Comparison of ENCODE assay signal across 1 cellular context in the genomic region with DNA sequence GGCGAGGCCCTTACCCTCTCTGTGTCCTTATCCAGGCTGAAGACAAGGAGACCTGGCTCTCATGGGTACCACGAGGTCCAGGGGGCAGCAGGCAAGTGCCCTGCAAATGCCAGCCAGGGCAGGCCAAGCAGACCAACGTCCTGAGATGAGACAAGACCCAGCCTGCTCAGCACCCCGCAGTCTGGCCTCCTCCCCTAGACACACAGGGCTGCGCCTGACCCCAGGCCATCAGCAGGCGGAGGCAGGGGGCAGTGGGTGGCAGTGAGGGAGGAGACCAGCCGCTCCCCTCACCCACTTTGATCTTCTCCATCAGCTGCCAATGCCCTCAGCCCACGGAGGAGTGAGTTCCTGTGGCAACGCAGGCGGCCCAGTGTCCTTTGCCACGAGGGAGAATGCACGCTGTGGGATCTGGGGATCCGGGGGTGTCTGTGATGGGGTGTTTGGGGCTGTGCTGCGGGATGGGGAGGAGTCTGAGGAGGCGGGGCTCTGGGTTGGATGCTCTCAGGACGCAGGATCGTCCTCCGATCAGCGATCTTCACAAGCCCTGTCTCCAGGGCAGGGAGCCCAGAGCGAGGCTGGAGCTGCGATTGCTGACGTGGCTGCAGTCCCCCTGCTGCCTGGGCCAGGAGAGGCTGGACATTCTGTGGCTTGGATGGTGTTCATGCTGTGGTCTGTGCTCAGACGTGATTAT.
TF ChIP-seq lines count a peak whose summit lies in the region.

No MANE protein-coding gene starts in this region.

TF ChIP-seq in K562, 482 proteins besides CTCF, POLR2A, EP300 and RAD21 (continues in another document):
- 0 out of 2 replicates have a peak, but pooled peaks have one; percentile 34 for TF ChIP-seq PHF8 (IDR thresholded peaks at IDR 0.05; ENCODE audit: borderline replicate concordance, low read length)
- TF ChIP-seq NFYB (IDR thresholded peaks at IDR 0.05; ENCODE audit: extremely low read depth, insufficient read length): no peak
- TF ChIP-seq CBX8 (IDR thresholded peaks at IDR 0.05; ENCODE audit: borderline replicate concordance, extremely low read depth, low read depth, low read length, poor library complexity, severe bottlenecking): no peak
- TF ChIP-seq, protein P1, sequence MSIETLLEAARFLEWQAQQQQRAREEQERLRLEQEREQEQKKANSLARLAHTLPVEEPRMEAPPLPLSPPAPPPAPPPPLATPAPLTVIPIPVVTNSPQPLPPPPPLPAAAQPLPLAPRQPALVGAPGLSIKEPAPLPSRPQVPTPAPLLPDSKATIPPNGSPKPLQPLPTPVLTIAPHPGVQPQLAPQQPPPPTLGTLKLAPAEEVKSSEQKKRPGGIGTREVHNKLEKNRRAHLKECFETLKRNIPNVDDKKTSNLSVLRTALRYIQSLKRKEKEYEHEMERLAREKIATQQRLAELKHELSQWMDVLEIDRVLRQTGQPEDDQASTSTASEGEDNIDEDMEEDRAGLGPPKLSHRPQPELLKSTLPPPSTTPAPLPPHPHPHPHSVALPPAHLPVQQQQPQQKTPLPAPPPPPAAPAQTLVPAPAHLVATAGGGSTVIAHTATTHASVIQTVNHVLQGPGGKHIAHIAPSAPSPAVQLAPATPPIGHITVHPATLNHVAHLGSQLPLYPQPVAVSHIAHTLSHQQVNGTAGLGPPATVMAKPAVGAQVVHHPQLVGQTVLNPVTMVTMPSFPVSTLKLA (conservative IDR thresholded peaks at IDR 0.05): no peak
- TF ChIP-seq SOX6 (IDR thresholded peaks at IDR 0.05): no peak
- TF ChIP-seq NCOA2 (IDR thresholded peaks at IDR 0.05; ENCODE audit: partially characterized antibody in 2 of 2): no peak
- TF ChIP-seq MEIS2 (IDR thresholded peaks at IDR 0.05; ENCODE audit: partially characterized antibody): no peak
- no peak for TF ChIP-seq ILF3 (IDR thresholded peaks at IDR 0.05; ENCODE audit: borderline replicate concordance)
- no peak for TF ChIP-seq ZNF589 (CRISPR knock-in tag; IDR thresholded peaks at IDR 0.05; ENCODE audit: low read depth)
- TF ChIP-seq, protein P2, sequence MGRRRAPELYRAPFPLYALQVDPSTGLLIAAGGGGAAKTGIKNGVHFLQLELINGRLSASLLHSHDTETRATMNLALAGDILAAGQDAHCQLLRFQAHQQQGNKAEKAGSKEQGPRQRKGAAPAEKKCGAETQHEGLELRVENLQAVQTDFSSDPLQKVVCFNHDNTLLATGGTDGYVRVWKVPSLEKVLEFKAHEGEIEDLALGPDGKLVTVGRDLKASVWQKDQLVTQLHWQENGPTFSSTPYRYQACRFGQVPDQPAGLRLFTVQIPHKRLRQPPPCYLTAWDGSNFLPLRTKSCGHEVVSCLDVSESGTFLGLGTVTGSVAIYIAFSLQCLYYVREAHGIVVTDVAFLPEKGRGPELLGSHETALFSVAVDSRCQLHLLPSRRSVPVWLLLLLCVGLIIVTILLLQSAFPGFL (CRISPR knock-in tag; IDR thresholded peaks at IDR 0.05): no peak
- TF ChIP-seq ZBTB34 (CRISPR knock-in tag; IDR thresholded peaks at IDR 0.05): no peak
- TF ChIP-seq TFE3 (CRISPR knock-in tag; IDR thresholded peaks at IDR 0.05): no peak
- TF ChIP-seq CREM (IDR thresholded peaks at IDR 0.05; ENCODE audit: low read depth): peak; percentile 78
- no peak for TF ChIP-seq BCL6 (CRISPR knock-in tag; IDR thresholded peaks at IDR 0.05)
- TF ChIP-seq, protein P3, sequence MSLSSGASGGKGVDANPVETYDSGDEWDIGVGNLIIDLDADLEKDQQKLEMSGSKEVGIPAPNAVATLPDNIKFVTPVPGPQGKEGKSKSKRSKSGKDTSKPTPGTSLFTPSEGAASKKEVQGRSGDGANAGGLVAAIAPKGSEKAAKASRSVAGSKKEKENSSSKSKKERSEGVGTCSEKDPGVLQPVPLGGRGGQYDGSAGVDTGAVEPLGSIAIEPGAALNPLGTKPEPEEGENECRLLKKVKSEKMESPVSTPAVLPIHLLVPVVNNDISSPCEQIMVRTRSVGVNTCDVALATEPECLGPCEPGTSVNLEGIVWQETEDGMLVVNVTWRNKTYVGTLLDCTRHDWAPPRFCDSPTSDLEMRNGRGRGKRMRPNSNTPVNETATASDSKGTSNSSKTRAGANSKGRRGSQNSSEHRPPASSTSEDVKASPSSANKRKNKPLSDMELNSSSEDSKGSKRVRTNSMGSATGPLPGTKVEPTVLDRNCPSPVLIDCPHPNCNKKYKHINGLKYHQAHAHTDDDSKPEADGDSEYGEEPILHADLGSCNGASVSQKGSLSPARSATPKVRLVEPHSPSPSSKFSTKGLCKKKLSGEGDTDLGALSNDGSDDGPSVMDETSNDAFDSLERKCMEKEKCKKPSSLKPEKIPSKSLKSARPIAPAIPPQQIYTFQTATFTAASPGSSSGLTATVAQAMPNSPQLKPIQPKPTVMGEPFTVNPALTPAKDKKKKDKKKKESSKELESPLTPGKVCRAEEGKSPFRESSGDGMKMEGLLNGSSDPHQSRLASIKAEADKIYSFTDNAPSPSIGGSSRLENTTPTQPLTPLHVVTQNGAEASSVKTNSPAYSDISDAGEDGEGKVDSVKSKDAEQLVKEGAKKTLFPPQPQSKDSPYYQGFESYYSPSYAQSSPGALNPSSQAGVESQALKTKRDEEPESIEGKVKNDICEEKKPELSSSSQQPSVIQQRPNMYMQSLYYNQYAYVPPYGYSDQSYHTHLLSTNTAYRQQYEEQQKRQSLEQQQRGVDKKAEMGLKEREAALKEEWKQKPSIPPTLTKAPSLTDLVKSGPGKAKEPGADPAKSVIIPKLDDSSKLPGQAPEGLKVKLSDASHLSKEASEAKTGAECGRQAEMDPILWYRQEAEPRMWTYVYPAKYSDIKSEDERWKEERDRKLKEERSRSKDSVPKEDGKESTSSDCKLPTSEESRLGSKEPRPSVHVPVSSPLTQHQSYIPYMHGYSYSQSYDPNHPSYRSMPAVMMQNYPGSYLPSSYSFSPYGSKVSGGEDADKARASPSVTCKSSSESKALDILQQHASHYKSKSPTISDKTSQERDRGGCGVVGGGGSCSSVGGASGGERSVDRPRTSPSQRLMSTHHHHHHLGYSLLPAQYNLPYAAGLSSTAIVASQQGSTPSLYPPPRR (CRISPR knock-in tag; IDR thresholded peaks at IDR 0.05; ENCODE audit: borderline replicate concordance): no peak
- no peak for TF ChIP-seq MITF (IDR thresholded peaks at IDR 0.05)
- no peak for TF ChIP-seq ELF1 (tag; IDR thresholded peaks at IDR 0.05)
- TF ChIP-seq PCBP1 (IDR thresholded peaks at IDR 0.05; ENCODE audit: low read depth, low read length, poor library complexity, severe bottlenecking): no peak
- no peak for TF ChIP-seq PURB (CRISPR knock-in tag; IDR thresholded peaks at IDR 0.05; ENCODE audit: low read depth)
- no peak for TF ChIP-seq HDAC8 (tag; IDR thresholded peaks at IDR 0.05)
- TF ChIP-seq ZNF79 (CRISPR knock-in tag; IDR thresholded peaks at IDR 0.05; ENCODE audit: low read depth): no peak
- TF ChIP-seq CTBP1 (IDR thresholded peaks at IDR 0.05; ENCODE audit: borderline replicate concordance): 0 out of 2 replicates have a peak, but pooled peaks have one; percentile 27
- TF ChIP-seq BRF1 (IDR thresholded peaks at IDR 0.05; ENCODE audit: borderline replicate concordance, extremely low read depth, insufficient read length): no peak
- no peak for TF ChIP-seq POLR3A (IDR thresholded peaks at IDR 0.05; ENCODE audit: borderline replicate concordance, extremely low read depth, insufficient read depth, insufficient read length)
- TF ChIP-seq STAT5B (CRISPR knock-in tag; IDR thresholded peaks at IDR 0.05): no peak
- no peak for TF ChIP-seq ZFPM2 (CRISPR knock-in tag; IDR thresholded peaks at IDR 0.05)
- no peak for TF ChIP-seq SRF (CRISPR knock-in tag; IDR thresholded peaks at IDR 0.05)
- no peak for TF ChIP-seq WHSC1 (IDR thresholded peaks at IDR 0.05; ENCODE audit: low read length)
- no peak for TF ChIP-seq ZNF431 (CRISPR knock-in tag; IDR thresholded peaks at IDR 0.05)
- TF ChIP-seq XRCC3 (IDR thresholded peaks at IDR 0.05): no peak
- TF ChIP-seq EP400 (IDR thresholded peaks at IDR 0.05): peak; percentile 68
- TF ChIP-seq, protein P4, sequence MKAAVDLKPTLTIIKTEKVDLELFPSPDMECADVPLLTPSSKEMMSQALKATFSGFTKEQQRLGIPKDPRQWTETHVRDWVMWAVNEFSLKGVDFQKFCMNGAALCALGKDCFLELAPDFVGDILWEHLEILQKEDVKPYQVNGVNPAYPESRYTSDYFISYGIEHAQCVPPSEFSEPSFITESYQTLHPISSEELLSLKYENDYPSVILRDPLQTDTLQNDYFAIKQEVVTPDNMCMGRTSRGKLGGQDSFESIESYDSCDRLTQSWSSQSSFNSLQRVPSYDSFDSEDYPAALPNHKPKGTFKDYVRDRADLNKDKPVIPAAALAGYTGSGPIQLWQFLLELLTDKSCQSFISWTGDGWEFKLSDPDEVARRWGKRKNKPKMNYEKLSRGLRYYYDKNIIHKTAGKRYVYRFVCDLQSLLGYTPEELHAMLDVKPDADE (conservative IDR thresholded peaks at IDR 0.05; ENCODE audit: control insufficient read depth, low read depth, low read length): no peak
- no peak for TF ChIP-seq MYC (IDR thresholded peaks at IDR 0.05; ENCODE audit: low read depth, low read length)
- no peak for TF ChIP-seq MYC (CRISPR knock-in tag; IDR thresholded peaks at IDR 0.05; ENCODE audit: borderline replicate concordance, low read depth)
- no peak for TF ChIP-seq ETV6 (IDR thresholded peaks at IDR 0.05; ENCODE audit: borderline replicate concordance in 1 of 2, low read depth in 2 of 2, low read length in 1 of 2)
- TF ChIP-seq ETV6 (CRISPR knock-in tag; IDR thresholded peaks at IDR 0.05; ENCODE audit: borderline replicate concordance): no peak
- TF ChIP-seq, protein P5, sequence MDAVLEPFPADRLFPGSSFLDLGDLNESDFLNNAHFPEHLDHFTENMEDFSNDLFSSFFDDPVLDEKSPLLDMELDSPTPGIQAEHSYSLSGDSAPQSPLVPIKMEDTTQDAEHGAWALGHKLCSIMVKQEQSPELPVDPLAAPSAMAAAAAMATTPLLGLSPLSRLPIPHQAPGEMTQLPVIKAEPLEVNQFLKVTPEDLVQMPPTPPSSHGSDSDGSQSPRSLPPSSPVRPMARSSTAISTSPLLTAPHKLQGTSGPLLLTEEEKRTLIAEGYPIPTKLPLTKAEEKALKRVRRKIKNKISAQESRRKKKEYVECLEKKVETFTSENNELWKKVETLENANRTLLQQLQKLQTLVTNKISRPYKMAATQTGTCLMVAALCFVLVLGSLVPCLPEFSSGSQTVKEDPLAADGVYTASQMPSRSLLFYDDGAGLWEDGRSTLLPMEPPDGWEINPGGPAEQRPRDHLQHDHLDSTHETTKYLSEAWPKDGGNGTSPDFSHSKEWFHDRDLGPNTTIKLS (IDR thresholded peaks at IDR 0.05; ENCODE audit: borderline replicate concordance, low read depth): peak; percentile 97
- no peak for TF ChIP-seq NR2F6 (CRISPR knock-in tag; IDR thresholded peaks at IDR 0.05)
- no peak for TF ChIP-seq PHTF2 (CRISPR knock-in tag; IDR thresholded peaks at IDR 0.05)
- no peak for TF ChIP-seq ZNF699 (CRISPR knock-in tag; IDR thresholded peaks at IDR 0.05; ENCODE audit: insufficient replicate concordance)
- TF ChIP-seq GTF2F1 (IDR thresholded peaks at IDR 0.05; ENCODE audit: low read depth, low read length): no peak
- TF ChIP-seq, protein P6, sequence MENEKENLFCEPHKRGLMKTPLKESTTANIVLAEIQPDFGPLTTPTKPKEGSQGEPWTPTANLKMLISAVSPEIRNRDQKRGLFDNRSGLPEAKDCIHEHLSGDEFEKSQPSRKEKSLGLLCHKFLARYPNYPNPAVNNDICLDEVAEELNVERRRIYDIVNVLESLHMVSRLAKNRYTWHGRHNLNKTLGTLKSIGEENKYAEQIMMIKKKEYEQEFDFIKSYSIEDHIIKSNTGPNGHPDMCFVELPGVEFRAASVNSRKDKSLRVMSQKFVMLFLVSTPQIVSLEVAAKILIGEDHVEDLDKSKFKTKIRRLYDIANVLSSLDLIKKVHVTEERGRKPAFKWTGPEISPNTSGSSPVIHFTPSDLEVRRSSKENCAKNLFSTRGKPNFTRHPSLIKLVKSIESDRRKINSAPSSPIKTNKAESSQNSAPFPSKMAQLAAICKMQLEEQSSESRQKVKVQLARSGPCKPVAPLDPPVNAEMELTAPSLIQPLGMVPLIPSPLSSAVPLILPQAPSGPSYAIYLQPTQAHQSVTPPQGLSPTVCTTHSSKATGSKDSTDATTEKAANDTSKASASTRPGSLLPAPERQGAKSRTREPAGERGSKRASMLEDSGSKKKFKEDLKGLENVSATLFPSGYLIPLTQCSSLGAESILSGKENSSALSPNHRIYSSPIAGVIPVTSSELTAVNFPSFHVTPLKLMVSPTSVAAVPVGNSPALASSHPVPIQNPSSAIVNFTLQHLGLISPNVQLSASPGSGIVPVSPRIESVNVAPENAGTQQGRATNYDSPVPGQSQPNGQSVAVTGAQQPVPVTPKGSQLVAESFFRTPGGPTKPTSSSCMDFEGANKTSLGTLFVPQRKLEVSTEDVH (IDR thresholded peaks at IDR 0.05; ENCODE audit: low read depth, partially characterized antibody): no peak
- TF ChIP-seq SIX5 (IDR thresholded peaks at IDR 0.05; ENCODE audit: borderline replicate concordance in 1 of 2, insufficient read depth in 1 of 2, low read depth in 1 of 2, low read length in 2 of 2): no peak
- TF ChIP-seq MAFF (IDR thresholded peaks at IDR 0.05; ENCODE audit: low read length): no peak
